Comparison of ENCODE assay signal across 16 cellular contexts in the genomic region with DNA sequence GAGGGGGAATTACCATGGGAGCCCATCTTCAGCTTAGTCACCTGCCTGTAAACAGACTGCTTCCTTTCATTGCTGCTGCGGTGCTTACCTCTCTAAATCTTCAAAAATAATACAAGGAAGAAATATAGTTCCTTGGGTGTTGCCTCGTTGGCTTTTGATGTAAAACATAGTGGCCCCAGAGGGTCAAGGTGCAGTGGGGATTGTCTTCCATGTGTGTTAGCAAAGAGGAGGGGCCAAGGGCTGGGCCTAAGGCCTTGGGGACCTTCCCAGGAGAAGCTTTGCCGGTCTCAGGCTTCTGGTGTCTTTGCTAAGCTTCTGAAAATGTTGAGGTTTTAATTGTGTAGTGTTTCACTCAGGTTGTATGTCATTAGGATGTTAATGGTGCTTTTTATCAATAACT.
"Had no signal": no experiment of that assay in that cellular context is flagged by ENCODE, and none has a peak within 500 bp of the region (broad histone marks: within the 10 kb centered on the region; RNA-seq: fewer than 3 reads in every experiment).

No MANE protein-coding gene starts in this region.

- H3K27me3 ChIP-seq: esophagus muscularis mucosa, gastrocnemius medialis, heart right ventricle, upper lobe of left lung, uterus had no signal

- H3K9me3 ChIP-seq: esophagus muscularis mucosa, gastrocnemius medialis, heart right ventricle, upper lobe of left lung, uterus had no signal

- H3K27ac ChIP-seq: esophagus muscularis mucosa, gastrocnemius medialis, heart right ventricle, upper lobe of left lung had no signal

- H3K4me3 Mint-ChIP-seq: natural killer cell, neural crest cell had no signal

- H3K27ac Mint-ChIP-seq: natural killer cell had no signal

- FAIRE-seq: endometrium, islet of Langerhans had no signal

- H3K36me3 Mint-ChIP-seq: natural killer cell had no signal

- DNase-seq: cortex of kidney; effector memory CD4-positive, alpha-beta T cell; gastrocnemius medialis; heart right ventricle; kidney glomerular epithelial cell; natural killer cell; posterior cingulate gyrus; stimulated activated naive CD4-positive, alpha-beta T cell treated with Interleukin-2 at 50 U/mL for 16 hours; upper lobe of left lung; uterus had no signal

- H3K4me3 ChIP-seq: esophagus muscularis mucosa, gastrocnemius medialis, heart right ventricle, upper lobe of left lung, uterus had no signal

- ATAC-seq: gastrocnemius medialis, heart right ventricle, left lobe of liver, natural killer cell, sciatic nerve had no signal

- H3K36me3 ChIP-seq: esophagus muscularis mucosa, gastrocnemius medialis, heart right ventricle, upper lobe of left lung, uterus had no signal

- H3K4me1 Mint-ChIP-seq: natural killer cell had no signal

- H3K4me1 ChIP-seq: gastrocnemius medialis had no signal
